Comparison of ENCODE assay signal across 8 cellular contexts in genomic region chr9:72363908-72364678, GRCh38. TPM values are rescaled to one million over a fixed set of nuclear protein-coding genes. Genes with fewer than 3 reads are reported as not detected.
A peak's percentile ranks its signal among the peaks of the same experiment; 100 is the strongest.
DNase-seq lines count a peak whose midpoint lies in the region; ATAC-seq, FAIRE-seq and TF ChIP-seq lines count a peak whose summit lies in the region.

No MANE protein-coding gene starts in this region.

- DNase-seq in LHCN-M2 (ENCODE audit: low read depth) (peak; percentile 51), caudate nucleus (lab: John Stamatoyannopoulos, UW) (peak in 54 of 61 donors; percentile 11 to 81 (median 58)), kidney (peak; percentile 92), cortex of kidney (lab: John Stamatoyannopoulos, UW) (no peak)
- DNase-seq in activated CD4-positive, CD25-positive, alpha-beta regulatory T cell (lab: John Stamatoyannopoulos, UW), result peak; percentile 24 to 64 (median 46)
- DNase-seq in stimulated activated CD4-positive, alpha-beta T cell treated with anti-CD3 and anti-CD28 coated beads, Interleukin-15, amount 100 ng/mL, for 24 hours, result peak; percentile 78

- no peak for TF ChIP-seq CTCF in kidney (IDR thresholded peaks at IDR 0.05; ENCODE audit: borderline replicate concordance, extremely low read depth, insufficient read depth)

- H3K4me3 ChIP-seq in kidney (ENCODE audit: low read length in 2 of 2), result peak overlapping the region; percentile 98 to 99

- ATAC-seq in GM21786 (IDR thresholded peaks at IDR 0.05; ENCODE audit: unreplicated experiment), result peak; percentile 37

- H3K36me3 ChIP-seq in kidney (ENCODE audit: control insufficient read depth in 1 of 2, insufficient read depth in 2 of 2, low read length in 2 of 2), result peaks cover 6 to 15% of the 10 kb centered on the region in 2 donors

- FAIRE-seq in kidney (lab: Jason Lieb, UNC), result no peak

- TF ChIP-seq POLR2A in GM10847 (IDR thresholded peaks at IDR 0.05; ENCODE audit: extremely low read depth, insufficient read length), result peak; percentile 46

- H3K27ac ChIP-seq in caudate nucleus (ENCODE audit: low read depth, low read length) (peak overlapping the region; percentile 99), kidney (ENCODE audit: low read depth in 2 of 2, low read length in 2 of 2) (peak overlapping the region; percentile 100)

- peak overlapping the region; percentile 94 to 100 for H3K9ac ChIP-seq in kidney (ENCODE audit: low read length in 2 of 2)

- intact Hi-C loops in kidney (cut with DNase I), result no loop called here

- peaks cover 7 to 21% of the 10 kb centered on the region in 2 donors for H3K4me1 ChIP-seq in kidney (ENCODE audit: control insufficient read depth in 1 of 2, insufficient read depth in 1 of 2, low read depth in 1 of 2, low read length in 2 of 2)

- no peaks in the 10 kb centered on the region for H3K9me3 ChIP-seq in kidney (ENCODE audit: control insufficient read depth in 1 of 2, low read length in 2 of 2)

RNA-seq across cellular contexts. Expression of gene ZFAND5, which starts 0.9 kb away (rescaled TPM):
- total RNA-seq in LHCN-M2 (2014; rRNA removed) (59.8 and 67.0 TPM in 2 replicates), kidney (218 TPM)
- 63.3 TPM for polyA plus RNA-seq in LHCN-M2 (2012)
- 88.8 TPM for polyA plus RNA-seq in kidney (ENCODE audit: insufficient read depth, low read depth, low replicate concordance)
